ENCODE assay signal across 1 cellular context in genomic region chr6:128114164-128114563, GRCh38.
TF ChIP-seq lines count a peak whose summit lies in the region.

No MANE protein-coding gene starts in this region.

TF ChIP-seq in HepG2, 621 proteins besides CTCF, POLR2A, EP300 and RAD21:
- TF ChIP-seq, protein P1, sequence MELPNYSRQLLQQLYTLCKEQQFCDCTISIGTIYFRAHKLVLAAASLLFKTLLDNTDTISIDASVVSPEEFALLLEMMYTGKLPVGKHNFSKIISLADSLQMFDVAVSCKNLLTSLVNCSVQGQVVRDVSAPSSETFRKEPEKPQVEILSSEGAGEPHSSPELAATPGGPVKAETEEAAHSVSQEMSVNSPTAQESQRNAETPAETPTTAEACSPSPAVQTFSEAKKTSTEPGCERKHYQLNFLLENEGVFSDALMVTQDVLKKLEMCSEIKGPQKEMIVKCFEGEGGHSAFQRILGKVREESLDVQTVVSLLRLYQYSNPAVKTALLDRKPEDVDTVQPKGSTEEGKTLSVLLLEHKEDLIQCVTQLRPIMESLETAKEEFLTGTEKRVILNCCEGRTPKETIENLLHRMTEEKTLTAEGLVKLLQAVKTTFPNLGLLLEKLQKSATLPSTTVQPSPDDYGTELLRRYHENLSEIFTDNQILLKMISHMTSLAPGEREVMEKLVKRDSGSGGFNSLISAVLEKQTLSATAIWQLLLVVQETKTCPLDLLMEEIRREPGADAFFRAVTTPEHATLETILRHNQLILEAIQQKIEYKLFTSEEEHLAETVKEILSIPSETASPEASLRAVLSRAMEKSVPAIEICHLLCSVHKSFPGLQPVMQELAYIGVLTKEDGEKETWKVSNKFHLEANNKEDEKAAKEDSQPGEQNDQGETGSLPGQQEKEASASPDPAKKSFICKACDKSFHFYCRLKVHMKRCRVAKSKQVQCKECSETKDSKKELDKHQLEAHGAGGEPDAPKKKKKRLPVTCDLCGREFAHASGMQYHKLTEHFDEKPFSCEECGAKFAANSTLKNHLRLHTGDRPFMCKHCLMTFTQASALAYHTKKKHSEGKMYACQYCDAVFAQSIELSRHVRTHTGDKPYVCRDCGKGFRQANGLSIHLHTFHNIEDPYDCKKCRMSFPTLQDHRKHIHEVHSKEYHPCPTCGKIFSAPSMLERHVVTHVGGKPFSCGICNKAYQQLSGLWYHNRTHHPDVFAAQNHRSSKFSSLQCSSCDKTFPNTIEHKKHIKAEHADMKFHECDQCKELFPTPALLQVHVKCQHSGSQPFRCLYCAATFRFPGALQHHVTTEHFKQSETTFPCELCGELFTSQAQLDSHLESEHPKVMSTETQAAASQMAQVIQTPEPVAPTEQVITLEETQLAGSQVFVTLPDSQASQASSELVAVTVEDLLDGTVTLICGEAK (IDR thresholded peaks at IDR 0.05): no peak
- TF ChIP-seq, protein P1 (CRISPR knock-in tag; IDR thresholded peaks at IDR 0.05): no peak
- TF ChIP-seq PCBP2 (optimal IDR thresholded peaks at IDR 0.05; ENCODE audit: low read depth, low read length, poor library complexity, severe bottlenecking): no peak
- no peak for TF ChIP-seq ARNTL (CRISPR knock-in tag; IDR thresholded peaks at IDR 0.05)
- TF ChIP-seq BCLAF1 (IDR thresholded peaks at IDR 0.05): no peak
- no peak for TF ChIP-seq ZNF225 (CRISPR knock-in tag; IDR thresholded peaks at IDR 0.05)
- TF ChIP-seq ZNF761 (CRISPR knock-in tag; conservative IDR thresholded peaks at IDR 0.05): no peak
- no peak for TF ChIP-seq HMGA1 (CRISPR knock-in tag; conservative IDR thresholded peaks at IDR 0.05)
- TF ChIP-seq ZNF383 (CRISPR knock-in tag; IDR thresholded peaks at IDR 0.05; ENCODE audit: borderline replicate concordance): no peak
- no peak for TF ChIP-seq KAT2B (IDR thresholded peaks at IDR 0.05; ENCODE audit: borderline replicate concordance, low read depth, low read length)
- no peak for TF ChIP-seq ZNF639 (CRISPR knock-in tag; conservative IDR thresholded peaks at IDR 0.05)
- no peak for TF ChIP-seq MXD3 (CRISPR knock-in tag; IDR thresholded peaks at IDR 0.05)
- TF ChIP-seq ATF6 (CRISPR knock-in tag; conservative IDR thresholded peaks at IDR 0.05): no peak
- TF ChIP-seq RARG (CRISPR knock-in tag; IDR thresholded peaks at IDR 0.05; ENCODE audit: low read depth): no peak
- no peak for TF ChIP-seq CHD2 (IDR thresholded peaks at IDR 0.05; ENCODE audit: low read depth, low read length)
- TF ChIP-seq ZNF773 (CRISPR knock-in tag; IDR thresholded peaks at IDR 0.05; ENCODE audit: borderline replicate concordance): no peak
- no peak for TF ChIP-seq ZNF552 (CRISPR knock-in tag; IDR thresholded peaks at IDR 0.05; ENCODE audit: borderline replicate concordance)
